In the genomic region with DNA sequence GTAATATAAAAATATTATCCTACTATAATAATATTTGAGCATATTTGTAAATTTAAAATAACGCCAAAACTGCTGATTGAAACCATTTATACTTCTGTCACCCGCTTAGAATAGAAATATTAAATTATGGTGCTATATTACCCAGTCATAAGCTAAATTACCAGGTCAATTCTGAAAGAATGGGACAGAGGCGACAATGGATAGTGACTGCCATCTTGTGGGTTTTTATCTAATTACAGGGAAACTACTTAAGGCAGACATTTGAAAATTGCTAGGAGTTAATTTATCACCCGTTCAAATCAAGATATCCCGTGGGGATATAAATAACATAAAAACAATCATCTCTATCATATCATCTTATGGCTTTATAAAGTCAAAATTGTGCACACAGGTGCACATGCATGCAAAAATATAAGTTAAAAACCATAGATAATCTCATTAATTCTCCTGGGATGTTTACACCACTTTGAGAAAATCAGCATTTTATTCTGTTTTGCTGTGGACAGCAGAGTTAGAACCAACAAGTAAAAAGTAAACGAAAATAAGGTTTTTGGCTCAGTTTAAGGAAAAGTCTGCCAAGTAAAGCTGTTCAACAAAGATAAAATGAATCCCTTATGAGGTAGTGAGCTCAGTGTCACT, we compare ENCODE assay signal across 1 cellular context.
A peak's percentile ranks its signal among the peaks of the same experiment; 100 is the strongest.
TF ChIP-seq lines count a peak whose summit lies in the region.

No MANE protein-coding gene starts in this region.

TF ChIP-seq in K562, 482 proteins besides CTCF, POLR2A, EP300 and RAD21 (continued from another document):
- TF ChIP-seq SMC3 (conservative IDR thresholded peaks at IDR 0.05; ENCODE audit: insufficient read depth, low read depth, low read length) (0 out of 2 replicates have a peak, but pooled peaks have one; percentile 11), ZNF830 (CRISPR knock-in tag; IDR thresholded peaks at IDR 0.05) (no peak)
